Comparison of ENCODE assay signal across 1 cellular context in genomic region chr19:2613507-2614295, GRCh38.
TF ChIP-seq lines count a peak whose summit lies in the region.

No MANE protein-coding gene starts in this region.

TF ChIP-seq in GM23338, 12 proteins besides CTCF, POLR2A, EP300 and RAD21 (continued from another document):
- TF ChIP-seq ZNF462 (CRISPR knock-in tag; IDR thresholded peaks at IDR 0.05) (no peak), EZH2 (IDR thresholded peaks at IDR 0.05; ENCODE audit: low read depth, unreplicated experiment) (no peak)
